In genomic region chr9:6625363-6625762, GRCh38 we compare ENCODE assay signal across 25 cellular contexts. TPM values are rescaled to one million over a fixed set of nuclear protein-coding genes. Genes with fewer than 3 reads are reported as not detected.
DNase-seq lines count a peak whose midpoint lies in the region; ATAC-seq, FAIRE-seq and TF ChIP-seq lines count a peak whose summit lies in the region.
"Had no signal": no experiment of that assay in that cellular context is flagged by ENCODE, and none has a peak within 500 bp of the region (broad histone marks: within the 10 kb centered on the region; RNA-seq: fewer than 3 reads in every experiment).

No MANE protein-coding gene starts in this region.

- H3K36me3 ChIP-seq in Caco-2 (ENCODE audit: control insufficient read depth, insufficient read depth, low read length) (peaks cover under 1% of the 10 kb centered on the region), mesendoderm (ENCODE audit: control insufficient read depth, insufficient read depth, low read length) (no peaks in the 10 kb centered on the region)
- H3K36me3 ChIP-seq in CD8-positive, alpha-beta memory T cell (ENCODE audit: insufficient read depth, low read length): no peaks in the 10 kb centered on the region
- H3K36me3 ChIP-seq: BE2C; BLaER1 treated with 17β-estradiol and CSF1 and Interleukin-3, amounts not matched to agents 10 nM and 100 nM had no signal

- H3K9me3 ChIP-seq in Caco-2: no peaks in the 10 kb centered on the region
- H3K9me3 ChIP-seq in H9 (ENCODE audit: control insufficient read depth, low read depth, low read length): no peaks in the 10 kb centered on the region
- H3K9me3 ChIP-seq in CD8-positive, alpha-beta memory T cell (ENCODE audit: low read length): no peaks in the 10 kb centered on the region
- H3K9me3 ChIP-seq: A549, BE2C had no signal

- H2BK20ac ChIP-seq in H9 (ENCODE audit: low read depth, low read length, poor library complexity, severe bottlenecking): no peak overlapping the region

- H3K36me3 Mint-ChIP-seq in Caco-2 (ENCODE audit: insufficient read depth, unreplicated experiment): peaks cover 71% of the 10 kb centered on the region
- H3K36me3 Mint-ChIP-seq in H9 (ENCODE audit: insufficient read depth in 1 of 3, low read depth in 3 of 3): peaks cover 30 to 36% (median 35%) of the 10 kb centered on the region in 3 experiments
- H3K36me3 Mint-ChIP-seq in WTC11: peaks cover 42% of the 10 kb centered on the region
- H3K36me3 Mint-ChIP-seq in CD8-positive, alpha-beta memory T cell: no peaks in the 10 kb centered on the region
- H3K36me3 Mint-ChIP-seq: CD14-positive monocyte had no signal

- H2BK5ac ChIP-seq in H9 (ENCODE audit: insufficient read length, low read length) (no peak overlapping the region), mesendoderm (ENCODE audit: low read length) (no peak overlapping the region)

- H2BK12ac ChIP-seq in H9 (ENCODE audit: insufficient read length, low read depth, low read length): no peak overlapping the region

- H3K14ac ChIP-seq in H9 (ENCODE audit: insufficient read depth, low read length): no peak overlapping the region

- H4K91ac ChIP-seq in H9 (ENCODE audit: insufficient read length, low read depth, low read length): no peak overlapping the region

- H3K79me2 ChIP-seq in H9 (ENCODE audit: insufficient read depth, low read length) (peaks cover 9% of the 10 kb centered on the region; the same call in 1 of the 2 replicates), mesendoderm (ENCODE audit: control insufficient read depth, insufficient read depth, low read length) (no peaks in the 10 kb centered on the region)

- H3K27ac Mint-ChIP-seq in Caco-2 (ENCODE audit: unreplicated experiment) (peak overlapping the region; percentile 50), H9 (peak overlapping the region; percentile 9 to 76 (median 34); a peak in 5 of 7 replicates), WTC11 (peak overlapping the region; percentile 53; the same call in 1 of the 2 replicates)
- no peak overlapping the region for H3K27ac Mint-ChIP-seq in CD8-positive, alpha-beta memory T cell
- H3K27ac Mint-ChIP-seq: CD14-positive monocyte; CD4-positive, alpha-beta T cell had no signal

- H2AFZ ChIP-seq in H9 (ENCODE audit: low read length): no peak overlapping the region

- CTCF ChIA-PET in Caco-2 (lab: Charles Lee): no interaction called here
- CTCF ChIA-PET in WTC11 (lab: Charles Lee): interaction anchor here (1.4 kb wide), 1 partner anchor 42 kb away, joined by 4 read pairs; no protein-coding TSS in a partner anchor
- CTCF ChIA-PET in CD8-positive, alpha-beta memory T cell (lab: Charles Lee): no interaction called here

- no peaks in the 10 kb centered on the region for H3K27me3 Mint-ChIP-seq in Caco-2 (ENCODE audit: insufficient read depth, unreplicated experiment)
- H3K27me3 Mint-ChIP-seq in H9 (ENCODE audit: low read depth): no peaks in the 10 kb centered on the region
- no peaks in the 10 kb centered on the region for H3K27me3 Mint-ChIP-seq in WTC11 (ENCODE audit: low read depth)
- H3K27me3 Mint-ChIP-seq in CD8-positive, alpha-beta memory T cell: peaks cover 10 to 39% of the 10 kb centered on the region in 2 donors

- no peak overlapping the region for H3K23ac ChIP-seq in H9 (ENCODE audit: insufficient read length, low read depth, low read length)
- H3K23ac ChIP-seq in mesendoderm (ENCODE audit: low read length): no peak overlapping the region

- no peaks in the 10 kb centered on the region for H3K23me2 ChIP-seq in H9 (ENCODE audit: insufficient read length, low read depth, low read length, poor library complexity, severe bottlenecking)

- H3K9me3 Mint-ChIP-seq in Caco-2 (ENCODE audit: unreplicated experiment) (no peaks in the 10 kb centered on the region), H9 (peaks cover 6 to 15% of the 10 kb centered on the region in 2 experiments), WTC11 (peaks cover 19% of the 10 kb centered on the region)
- no peaks in the 10 kb centered on the region for H3K9me3 Mint-ChIP-seq in CD8-positive, alpha-beta memory T cell
- H3K9me3 Mint-ChIP-seq: CD4-positive, alpha-beta T cell had no signal

- no peaks in the 10 kb centered on the region for H3K27me3 ChIP-seq in Caco-2 (replicated peaks; ENCODE audit: control insufficient read depth, insufficient read depth, low read length)
- H3K27me3 ChIP-seq in H9 (ENCODE audit: insufficient read depth, low read length): no peaks in the 10 kb centered on the region
- no peaks in the 10 kb centered on the region for H3K27me3 ChIP-seq in mesendoderm (ENCODE audit: insufficient read depth, low read length, poor library complexity)
- H3K27me3 ChIP-seq in CD8-positive, alpha-beta memory T cell (ENCODE audit: insufficient read depth, low read length, poor library complexity, severe bottlenecking): no peaks in the 10 kb centered on the region
- H3K27me3 ChIP-seq: BLaER1 treated with 17β-estradiol and CSF1 and Interleukin-3, amounts not matched to agents 10 nM and 100 nM had no signal

- no peak for DNase-seq in Caco-2
- no peak for DNase-seq in H9
- DNase-seq in WTC11 (ENCODE audit: low spot score): no peak
- DNase-seq in mesendoderm: peak; percentile 56
- no peak for DNase-seq in CD8-positive, alpha-beta memory T cell
- DNase-seq in COLO829 (ENCODE audit: low spot score): no peak
- DNase-seq in RCC 7860 (ENCODE audit: low spot score): no peak
- DNase-seq: 8988T; ACHN; AML-193; BE2C; CD4-positive, alpha-beta T cell; DMS 273 treated with DMSO at 0.1 percent for 48 hours; DMS79 treated with DMSO at 0.1 percent for 48 hours; GF-D8; H7 had no signal

- H3K4me3 Mint-ChIP-seq in Caco-2 (ENCODE audit: unreplicated experiment) (no peak overlapping the region), H9 (no peak overlapping the region), WTC11 (no peak overlapping the region)
- no peak overlapping the region for H3K4me3 Mint-ChIP-seq in CD8-positive, alpha-beta memory T cell
- H3K4me3 Mint-ChIP-seq: CD14-positive monocyte; CD4-positive, alpha-beta T cell had no signal

- no peak overlapping the region for H3K4me3 ChIP-seq in Caco-2 (ENCODE audit: low read depth, low read length)
- no peak overlapping the region for H3K4me3 ChIP-seq in mesendoderm (ENCODE audit: low read length)
- no peak overlapping the region for H3K4me3 ChIP-seq in CD8-positive, alpha-beta memory T cell (ENCODE audit: low read length)
- H3K4me3 ChIP-seq: A549; BLaER1 treated with 17β-estradiol and CSF1 and Interleukin-3, amounts not matched to agents 10 nM and 100 nM had no signal

- no peak overlapping the region for H3K4ac ChIP-seq in H9 (ENCODE audit: low read depth, low read length)
- H3K4ac ChIP-seq in mesendoderm (ENCODE audit: low read depth, low read length): no peak overlapping the region

- H3K4me1 ChIP-seq in Caco-2 (peaks cover 30% of the 10 kb centered on the region), H9 (ENCODE audit: insufficient read depth, low read length) (no peaks in the 10 kb centered on the region), mesendoderm (ENCODE audit: control insufficient read depth, low read depth, low read length) (peaks cover 17% of the 10 kb centered on the region)
- H3K4me1 ChIP-seq in CD8-positive, alpha-beta memory T cell (ENCODE audit: insufficient read depth, low read length): no peaks in the 10 kb centered on the region
- H3K4me1 ChIP-seq: BE2C had no signal

- no peaks in the 10 kb centered on the region for H4K20me1 ChIP-seq in H9 (ENCODE audit: control insufficient read depth, insufficient read depth, insufficient read length)
- H4K20me1 ChIP-seq: BLaER1 treated with 17β-estradiol and CSF1 and Interleukin-3, amounts not matched to agents 10 nM and 100 nM had no signal

- H3K9ac ChIP-seq in H9 (ENCODE audit: extremely low read depth, insufficient read length, low read length) (no peak overlapping the region), mesendoderm (ENCODE audit: low read length) (no peak overlapping the region)
- H3K9ac ChIP-seq: BLaER1 treated with 17β-estradiol and CSF1 and Interleukin-3, amounts not matched to agents 10 nM and 100 nM had no signal

- POLR2A ChIA-PET in Caco-2 (lab: Charles Lee) (no interaction called here), WTC11 (lab: Charles Lee) (no interaction called here)
- POLR2A ChIA-PET in CD8-positive, alpha-beta memory T cell (lab: Charles Lee): no interaction called here

- no TSS peak for BruUV-seq in Caco-2 (replicated peaks; lab: Mats Ljungman, UMichigan)

- H2BK120ac ChIP-seq in H9 (ENCODE audit: low read depth, low read length, poor library complexity, severe bottlenecking): no peak overlapping the region
- no peak overlapping the region for H2BK120ac ChIP-seq in mesendoderm (ENCODE audit: low read depth, low read length)

- H3K18ac ChIP-seq in H9 (ENCODE audit: insufficient read length, low read depth, low read length) (no peak overlapping the region), mesendoderm (ENCODE audit: low read length) (peak overlapping the region; percentile 70)

- WGBS in H9 (ENCODE audit: extremely low coverage, insufficient read length, low lambda C conversion rate): no CpG with 5 or more reads among the region's 2 CpGs
- no CpG with 5 or more reads among the region's 2 CpGs for WGBS in mesendoderm (ENCODE audit: extremely low coverage, insufficient coverage, low lambda C conversion rate)

- H4K5ac ChIP-seq in H9 (ENCODE audit: insufficient read length, low read depth, low read length) (no peak overlapping the region), mesendoderm (ENCODE audit: low read length) (no peak overlapping the region)

- TF ChIP-seq CTCF in Caco-2 (IDR thresholded peaks at IDR 0.05; ENCODE audit: insufficient read depth in 1 of 2, low read depth in 1 of 2, low read length in 1 of 2, severe bottlenecking in 1 of 2, unreplicated experiment in 1 of 2) (no peak), H9 (conservative IDR thresholded peaks at IDR 0.05) (no peak), WTC11 (IDR thresholded peaks at IDR 0.05) (no peak)

- peaks cover 10% of the 10 kb centered on the region for H3K79me1 ChIP-seq in H9 (ENCODE audit: insufficient read depth, low read depth, low read length, poor library complexity, severe bottlenecking)
- H3K79me1 ChIP-seq in mesendoderm (ENCODE audit: low read length): no peaks in the 10 kb centered on the region

- intact Hi-C loops in Caco-2 (cut with micrococcal nuclease; ENCODE audit: unreplicated experiment): no loop called here

- no peak overlapping the region for H3K56ac ChIP-seq in H9 (ENCODE audit: insufficient read length, low read depth, low read length)
- peak overlapping the region; percentile 72 for H3K56ac ChIP-seq in mesendoderm (ENCODE audit: low read length)

- no peak overlapping the region for H3K4me2 ChIP-seq in H9 (ENCODE audit: insufficient read depth, insufficient read length, low read length)
- no peak overlapping the region for H3K4me2 ChIP-seq in mesendoderm (ENCODE audit: low read length)
- H3K4me2 ChIP-seq: A549; BLaER1 treated with 17β-estradiol and CSF1 and Interleukin-3, amounts not matched to agents 10 nM and 100 nM had no signal

- H2AK5ac ChIP-seq in H9 (ENCODE audit: insufficient read length, low read length): no peak overlapping the region
- H2AK5ac ChIP-seq in mesendoderm (ENCODE audit: low read length): no peak overlapping the region

- H3T11ph ChIP-seq in H9 (ENCODE audit: low read length): no peak overlapping the region

- ATAC-seq in WTC11 (no peak), GM19023 (IDR thresholded peaks at IDR 0.05; ENCODE audit: unreplicated experiment) (no peak)
- ATAC-seq: A549, HCT116 had no signal

- H2BK15ac ChIP-seq in H9 (ENCODE audit: low read depth, low read length): no peak overlapping the region
- peak overlapping the region; percentile 77 for H2BK15ac ChIP-seq in mesendoderm (replicated peaks; ENCODE audit: low read depth)

- H4K8ac ChIP-seq in H9 (replicated peaks; ENCODE audit: insufficient read length, low read depth, low read length): no peak overlapping the region
- no peak overlapping the region for H4K8ac ChIP-seq in mesendoderm (ENCODE audit: low read depth, low read length)

- FAIRE-seq in RCC 7860 (lab: Jason Lieb, UNC): no peak
- FAIRE-seq: A549, D721Med, GM12891, GM18507, H1 had no signal

- H3K4me1 Mint-ChIP-seq in Caco-2 (ENCODE audit: low read depth, unreplicated experiment) (peaks cover 18% of the 10 kb centered on the region), H9 (peaks cover 21 to 31% of the 10 kb centered on the region in 2 experiments), WTC11 (peaks cover 25% of the 10 kb centered on the region)
- H3K4me1 Mint-ChIP-seq in CD8-positive, alpha-beta memory T cell: no peaks in the 10 kb centered on the region
- H3K4me1 Mint-ChIP-seq: CD14-positive monocyte had no signal

- H3K27ac ChIP-seq in H9 (ENCODE audit: insufficient read length, low read depth, low read length) (no peak overlapping the region), mesendoderm (ENCODE audit: low read depth, low read length) (peak overlapping the region; percentile 77)
- no peak overlapping the region for H3K27ac ChIP-seq in CD8-positive, alpha-beta memory T cell (ENCODE audit: low read depth, low read length)
- H3K27ac ChIP-seq: A549; BLaER1 treated with 17β-estradiol and CSF1 and Interleukin-3, amounts not matched to agents 10 nM and 100 nM had no signal

RNA-seq across cellular contexts. Expression of gene GLDC, which starts 20.2 kb away (rescaled TPM):
- total RNA-seq in Caco-2 (2022) (276 and 320 TPM in 2 replicates), H9 (2021) (74.4 and 74.6 TPM in 2 replicates), WTC11 (2021) (136 to 153 TPM (median 145 TPM) in 3 replicates)
- 39.5 TPM for polyA plus RNA-seq in mesendoderm (2013, experiment 1 of 2)
- 39.3 TPM for polyA plus RNA-seq in mesendoderm (2013, experiment 2 of 2)
- 1 to 10 TPM; 3.1 to 3.8 TPM for total RNA-seq in CD8-positive, alpha-beta memory T cell
- 0.58 TPM for polyA plus RNA-seq in CD8-positive, alpha-beta memory T cell
- total RNA-seq: CD4-positive, alpha-beta T cell had no signal
- polyA plus RNA-seq: CD14-positive monocyte had no signal

Comparison
In these comparisons a context has a peak if more than half of its experiments do, and no peak if none do; other contexts are left out.
1. H3K27ac Mint-ChIP-seq: peak in Caco-2 (single experiment), H9 (3 of 3) and WTC11 (single experiment); none in CD8-positive, alpha-beta memory T cell (0 of 8).
2. RNA of gene GLDC, which starts 20.2 kb away (total RNA-seq): 276 to 320 TPM in Caco-2, 136 to 153 TPM in WTC11 and 74.4 to 74.6 TPM in H9; 3.1 to 3.8 TPM in CD8-positive, alpha-beta memory T cell; every median in the first group is over 10 times any median in the second.